In the genomic region with DNA sequence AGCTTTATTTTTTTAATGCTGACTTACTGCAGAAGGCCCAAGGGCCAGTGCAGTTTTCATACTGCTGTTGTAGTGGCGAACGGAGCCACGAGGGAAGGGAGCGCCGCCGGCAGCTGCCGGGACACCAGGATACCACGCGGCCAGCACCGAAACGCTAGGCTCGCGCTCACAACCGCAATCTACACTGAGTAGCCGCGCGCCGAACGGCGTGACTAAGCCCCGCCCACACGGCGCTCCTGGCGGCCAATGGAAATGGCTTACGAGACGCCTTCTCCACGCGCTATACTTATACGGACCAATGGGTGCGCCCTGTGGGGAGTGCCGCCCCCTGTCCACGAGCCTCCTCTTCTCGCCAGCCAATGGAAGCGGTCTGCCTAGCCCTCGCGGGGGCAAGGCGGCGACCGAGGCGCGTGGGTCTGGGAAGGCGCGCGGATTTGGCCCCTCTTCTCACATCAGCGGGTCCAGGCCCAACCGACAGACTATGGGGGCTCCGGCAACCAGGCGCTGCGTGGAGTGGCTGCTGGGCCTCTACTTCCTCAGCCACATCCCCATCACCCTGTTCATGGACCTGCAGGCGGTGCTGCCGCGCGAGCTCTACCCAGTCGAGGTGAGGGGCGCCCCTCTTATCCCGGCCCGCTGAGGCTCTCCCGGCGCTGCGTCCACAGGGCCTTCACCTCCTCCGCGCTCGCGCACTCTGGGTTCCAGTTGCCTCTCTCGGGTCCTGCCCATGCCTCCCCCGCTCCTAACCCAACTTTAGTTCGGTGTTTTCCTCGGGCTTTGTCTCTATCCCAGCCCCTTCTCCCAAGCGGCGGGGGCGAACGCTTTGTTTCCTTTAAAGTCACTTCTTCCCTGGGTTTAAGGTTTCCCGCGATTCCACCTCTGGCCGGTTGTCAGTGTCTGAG, we compare ENCODE assay signal across 8 cellular contexts. TPM values are rescaled to one million over a fixed set of nuclear protein-coding genes. Genes with fewer than 3 reads are reported as not detected.
DNase-seq lines count a peak whose midpoint lies in the region; ATAC-seq and TF ChIP-seq lines count a peak whose summit lies in the region.

Gene TMEM97 (plus strand): TSS at position 442 of the 902 bp plus-strand sequence. CDS start 40 bp downstream, at position 482.

- WGBS in gastroesophageal sphincter (ENCODE audit: low coverage in 1 of 2), 2 donors = 0 to 1% methylated on average over 10 to 21 of the region's 75 CpGs

- no peaks in the 10 kb centered on the region for H3K36me3 ChIP-seq in gastroesophageal sphincter

- TF ChIP-seq POLR2A in NB4 (IDR thresholded peaks at IDR 0.05; ENCODE audit: extremely low read depth, insufficient read length) (peak; percentile 79), gastroesophageal sphincter (IDR thresholded peaks at IDR 0.05) (no peak)

- peaks cover 0 to 24% (median 8%) of the 10 kb centered on the region in 3 donors for H3K4me1 ChIP-seq in gastroesophageal sphincter

- no peaks in the 10 kb centered on the region for H3K27me3 ChIP-seq in gastroesophageal sphincter

- ATAC-seq in HG02571 (IDR thresholded peaks at IDR 0.05; ENCODE audit: unreplicated experiment) = peak; percentile 93
- peak; percentile 99 for ATAC-seq in gastroesophageal sphincter

- no peak for TF ChIP-seq EP300 in gastroesophageal sphincter (IDR thresholded peaks at IDR 0.05)

- CTCF ChIA-PET in GM10248 (lab: Yijun Ruan, JAX) = interaction anchor here (0.7 to 3.5 kb wide), 7 partner anchors 9 to 426 kb away, joined by 3 to 16 read pairs (median 5); partner anchors contain the start of genes IFT20, LYRM9 and TNFAIP1

- H3K27ac ChIP-seq in gastroesophageal sphincter = peak within 1 kb of the TSS; percentile 11 to 83 (median 74)

- peak within 1 kb of the TSS; percentile 86 for H3K4me3 ChIP-seq in NB4 (ENCODE audit: low read depth, low read length)
- peak within 1 kb of the TSS; percentile 36 to 64 for H3K4me3 ChIP-seq in gastroesophageal sphincter

- DNase-seq in GM10248 (ENCODE audit: extremely low spot score) (peak; percentile 98), NB4 (ENCODE audit: low read depth) (peak; percentile 99), SK-N-DZ (ENCODE audit: low spot score) (peak; percentile 99), non-pigmented ciliary epithelial cell (ENCODE audit: low read depth) (peak; percentile 86), superior temporal gyrus (ENCODE audit: extremely low spot score) (peak; percentile 99)
- peak; percentile 97 for DNase-seq in activated naive CD4-positive, alpha-beta T cell treated with Interleukin-2 at 50 U/mL for 16 hours

- no peaks in the 10 kb centered on the region for H3K9me3 ChIP-seq in gastroesophageal sphincter

- POLR2A ChIA-PET in GM10248 (lab: Yijun Ruan, JAX) = interaction anchor here (1.5 kb wide), 1 partner anchor 16 kb away, joined by 4 read pairs; the partner anchor contains the start of genes IFT20 and TNFAIP1

- TF ChIP-seq CTCF in GM10248 (IDR thresholded peaks at IDR 0.05; ENCODE audit: control extremely low read depth, extremely low read depth, low read depth, missing control alignments) (no peak), NB4 (IDR thresholded peaks at IDR 0.05; ENCODE audit: low read depth, low read length) (no peak), gastroesophageal sphincter (IDR thresholded peaks at IDR 0.05) (peak in 1 of 4 experiments; percentile 32)

RNA-seq across cellular contexts. Expression of gene TMEM97, which starts in this region (rescaled TPM):
- 202 and 215 TPM in 2 replicates for polyA plus RNA-seq in SK-N-DZ (2014; cell fraction: cytosol; rRNA removed)
- 56.4 and 67.0 TPM in 2 replicates for polyA plus RNA-seq in SK-N-DZ (2014; cell fraction: nucleus; rRNA removed)
- 1 to 10 TPM; 4.5 to 9.2 (median 7.2) TPM for total RNA-seq in gastroesophageal sphincter

Comparison
In these comparisons a context has a peak if more than half of its experiments do, and no peak if none do; other contexts are left out.
1. Peak in every context shown above with its lines: DNase-seq, ATAC-seq, H3K4me3 ChIP-seq and H3K27ac ChIP-seq.